8 cellular contexts compared by ENCODE assay signal in genomic region chr19:44113784-44114390, GRCh38. TPM values are rescaled to one million over a fixed set of nuclear protein-coding genes. Genes with fewer than 3 reads are reported as not detected.
DNase-seq lines count a peak whose midpoint lies in the region; ATAC-seq and TF ChIP-seq lines count a peak whose summit lies in the region.

No MANE protein-coding gene starts in this region.

- H3K4me3 ChIP-seq in AG10803 (ENCODE audit: low read length) (peak overlapping the region; percentile 90), PC-9 (peak overlapping the region; percentile 80), duodenal mucosa (ENCODE audit: low read depth in 1 of 2, low read length in 2 of 2) (peak overlapping the region; percentile 89 to 93), mucosa of stomach (ENCODE audit: low read length) (peak overlapping the region; percentile 84)

- H3K36me3 ChIP-seq in PC-9 (ENCODE audit: low read depth) (no peaks in the 10 kb centered on the region; the same call in 1 of the 2 replicates), duodenal mucosa (ENCODE audit: control insufficient read depth in 1 of 2, insufficient read depth in 2 of 2, low read length in 2 of 2) (peaks cover 4 to 24% of the 10 kb centered on the region in 2 donors), mucosa of stomach (ENCODE audit: control insufficient read depth, insufficient read depth, low read length) (no peaks in the 10 kb centered on the region)

- peak overlapping the region; percentile 93 for H2AFZ ChIP-seq in PC-9

- peaks cover 14% of the 10 kb centered on the region; the same call in 1 of the 2 replicates for H3K4me1 ChIP-seq in PC-9 (replicated peaks; ENCODE audit: insufficient read depth)
- H3K4me1 ChIP-seq in duodenal mucosa (ENCODE audit: control insufficient read depth in 1 of 2, insufficient read depth in 2 of 2, low read length in 2 of 2): peaks cover 0 to 17% of the 10 kb centered on the region in 2 donors
- no peaks in the 10 kb centered on the region for H3K4me1 ChIP-seq in mucosa of stomach (ENCODE audit: control insufficient read depth, insufficient read depth, low read length)

- no peak for DNase-seq in AG10803 (ENCODE audit: low read depth)
- DNase-seq in PC-9: no peak
- no peak for DNase-seq in NCI-H1048 (lab: John Stamatoyannopoulos, UW)
- DNase-seq in GDM1 (lab: John Stamatoyannopoulos, UW): no peak

- H3K27ac ChIP-seq in PC-9 (no peak overlapping the region), duodenal mucosa (ENCODE audit: low read depth, low read length) (no peak overlapping the region)

- CTCF ChIA-PET in PC-9 (lab: Charles Lee): no interaction called here

- H3K4me2 ChIP-seq in PC-9: peak overlapping the region; percentile 73

- ATAC-seq in GM21423 (IDR thresholded peaks at IDR 0.05; ENCODE audit: unreplicated experiment) (peak; percentile 6), GM19324 (IDR thresholded peaks at IDR 0.05; ENCODE audit: low FRiP score, unreplicated experiment) (no peak)

- intact Hi-C loops in PC-9 (cut with micrococcal nuclease; ENCODE audit: unreplicated experiment): loop anchor here (1.0 to 10.0 kb wide), 7 partner anchors 20 to 191 kb away; partner anchors contain the start of genes ZNF155, ZNF222, ZNF224 and ZNF235

- TSS peak; percentile 68 for BruUV-seq in PC-9 (replicated peaks; lab: Mats Ljungman, UMichigan)

- H3K9me3 ChIP-seq in PC-9 (ENCODE audit: insufficient read depth, low read depth) (peaks cover 23% of the 10 kb centered on the region), duodenal mucosa (ENCODE audit: control insufficient read depth in 1 of 2, low read length in 2 of 2) (peaks cover 12 to 27% of the 10 kb centered on the region in 2 donors), mucosa of stomach (ENCODE audit: control insufficient read depth, low read length) (no peaks in the 10 kb centered on the region)

- no peaks in the 10 kb centered on the region for H3F3A ChIP-seq in PC-9 (ENCODE audit: insufficient read depth, low read depth)

- no peak for TF ChIP-seq CTCF in AG10803 (conservative IDR thresholded peaks at IDR 0.05; ENCODE audit: low read length)
- TF ChIP-seq CTCF in PC-9 (conservative IDR thresholded peaks at IDR 0.05): no peak

- H4K20me1 ChIP-seq in PC-9 (ENCODE audit: insufficient read depth): no peaks in the 10 kb centered on the region

- peak overlapping the region; percentile 72 to 77 for H3K9ac ChIP-seq in duodenal mucosa (ENCODE audit: low read depth in 1 of 2, low read length in 2 of 2)
- peak overlapping the region; percentile 70 for H3K9ac ChIP-seq in mucosa of stomach (ENCODE audit: low read length)

- no peaks in the 10 kb centered on the region for H3K79me2 ChIP-seq in PC-9 (ENCODE audit: low read depth)

- POLR2A ChIA-PET in PC-9 (lab: Charles Lee; ENCODE audit: unreplicated experiment): no interaction called here

- H3K9me2 ChIP-seq in PC-9 (ENCODE audit: insufficient read depth): no peaks in the 10 kb centered on the region

- H3K27me3 ChIP-seq in PC-9 (ENCODE audit: insufficient read depth, low read depth) (no peaks in the 10 kb centered on the region), duodenal mucosa (ENCODE audit: control insufficient read depth in 1 of 2, insufficient read depth in 2 of 2, low read length in 2 of 2) (no peaks in the 10 kb centered on the region), mucosa of stomach (ENCODE audit: control insufficient read depth, insufficient read depth, low read length) (no peaks in the 10 kb centered on the region)

RNA-seq across cellular contexts. Expression of gene ZNF225, which starts 0.7 kb away (rescaled TPM):
- total RNA-seq in PC-9 (2021): 3.5 and 5.4 TPM in 2 replicates

RNA-seq across cellular contexts. Expression of gene ZNF224, which starts 19.7 kb away (rescaled TPM):
- 29.3 and 30.9 TPM in 2 replicates for total RNA-seq in PC-9 (2021)

RNA-seq across cellular contexts. Expression of gene ZNF234, which starts 27.5 kb away (rescaled TPM):
- total RNA-seq in PC-9 (2021): 6.0 and 8.6 TPM in 2 replicates

RNA-seq across cellular contexts. Expression of gene ZNF284, which starts 41.9 kb away (rescaled TPM):
- 1.9 and 2.0 TPM in 2 replicates for total RNA-seq in PC-9 (2021)

RNA-seq across cellular contexts. Expression of gene ZNF226, which starts 51.0 kb away (rescaled TPM):
- total RNA-seq in PC-9 (2021): 12.9 and 21.7 TPM in 2 replicates
